Comparison of ENCODE assay signal across 9 cellular contexts in genomic region chr19:46009530-46010510, GRCh38. TPM values are rescaled to one million over a fixed set of nuclear protein-coding genes. Genes with fewer than 3 reads are reported as not detected.
DNase-seq lines count a peak whose midpoint lies in the region; FAIRE-seq and TF ChIP-seq lines count a peak whose summit lies in the region.
"Had no signal": no experiment of that assay in that cellular context is flagged by ENCODE, and none has a peak within 500 bp of the region (broad histone marks: within the 10 kb centered on the region; RNA-seq: fewer than 3 reads in every experiment).

No MANE protein-coding gene starts in this region.

- no peak for FAIRE-seq in kidney (lab: Jason Lieb, UNC)
- FAIRE-seq: A204.1 had no signal

- H3K36me3 ChIP-seq in WERI-Rb-1 (no peaks in the 10 kb centered on the region), breast epithelium (no peaks in the 10 kb centered on the region), kidney (ENCODE audit: control insufficient read depth in 1 of 2, insufficient read depth in 2 of 2, low read length in 2 of 2) (no peaks in the 10 kb centered on the region)

- intact Hi-C loops in breast epithelium (cut with DNase I; ENCODE audit: low total_unique reads) (loop anchor here (2.0 kb wide), 1 partner anchor 121 kb away; no protein-coding TSS in a partner anchor), kidney (cut with DNase I) (no loop called here)

- peak; percentile 69 for TF ChIP-seq CTCF in WERI-Rb-1 (IDR thresholded peaks at IDR 0.05; ENCODE audit: low read depth, low read length)
- TF ChIP-seq CTCF in breast epithelium (IDR thresholded peaks at IDR 0.05) = peak; percentile 68 to 84 (median 81)
- TF ChIP-seq CTCF in kidney (IDR thresholded peaks at IDR 0.05; ENCODE audit: borderline replicate concordance, extremely low read depth, insufficient read depth) = peak; percentile 66

- H3K9me3 ChIP-seq in WERI-Rb-1 (ENCODE audit: severe bottlenecking) (no peaks in the 10 kb centered on the region), breast epithelium (no peaks in the 10 kb centered on the region), kidney (ENCODE audit: control insufficient read depth in 1 of 2, low read length in 2 of 2) (no peaks in the 10 kb centered on the region)

- H3K4me3 ChIP-seq in WERI-Rb-1 (ENCODE audit: low read depth, low read length) (no peak overlapping the region), breast epithelium (no peak overlapping the region), kidney (ENCODE audit: low read length in 2 of 2) (no peak overlapping the region)

- DNase-seq in DMS153 treated with DMSO at 0.1 percent for 48 hours (lab: John Stamatoyannopoulos, UW; ENCODE audit: unreplicated experiment) (peak; percentile 34), DMS153 (lab: John Stamatoyannopoulos, UW) (no peak), NCI-H1694 treated with DMSO at 0.1 percent for 48 hours (lab: John Stamatoyannopoulos, UW) (peak; percentile 59), WERI-Rb-1 (peak; percentile 79), breast epithelium (ENCODE audit: low spot score in 2 of 2) (no peak), kidney (peak; percentile 80), SKM-1 (lab: John Stamatoyannopoulos, UW; ENCODE audit: unreplicated experiment) (no peak)
- DNase-seq in stimulated activated CD4-positive, alpha-beta T cell treated with anti-CD3 and anti-CD28 coated beads, Interleukin-2, amount 100 ng/mL, for 24 hours = peak; percentile 74 to 77

- H3K9ac ChIP-seq in kidney (ENCODE audit: low read length in 2 of 2) = no peak overlapping the region

- H3K27ac ChIP-seq in WERI-Rb-1 = no peak overlapping the region; the same call in 1 of the 2 replicates
- H3K27ac ChIP-seq in breast epithelium = no peak overlapping the region
- no peak overlapping the region for H3K27ac ChIP-seq in kidney (ENCODE audit: low read depth in 2 of 2, low read length in 2 of 2)

- no peak for TF ChIP-seq POLR2A in breast epithelium (IDR thresholded peaks at IDR 0.05)

- peaks cover 0 to under 1% of the 10 kb centered on the region in 2 donors for H3K4me1 ChIP-seq in breast epithelium
- H3K4me1 ChIP-seq in kidney (ENCODE audit: control insufficient read depth in 1 of 2, insufficient read depth in 1 of 2, low read depth in 1 of 2, low read length in 2 of 2) = peaks cover 0 to 4% of the 10 kb centered on the region in 2 donors

- H3K27me3 ChIP-seq in WERI-Rb-1 (ENCODE audit: insufficient read depth, low read depth, severe bottlenecking) = no peaks in the 10 kb centered on the region
- no peaks in the 10 kb centered on the region for H3K27me3 ChIP-seq in breast epithelium

RNA-seq across cellular contexts. Expression of gene PGLYRP1, which starts 13.0 kb away (rescaled TPM):
- total RNA-seq in breast epithelium = not detected
- not detected for total RNA-seq in kidney
- not detected for polyA plus RNA-seq in kidney (ENCODE audit: insufficient read depth, low read depth, low replicate concordance)

RNA-seq across cellular contexts. Expression of gene CCDC61, which starts 14.6 kb away (rescaled TPM):
- total RNA-seq in breast epithelium (1 to 10 TPM; 7.0 to 8.8 (median 8.3) TPM), kidney (22.2 TPM)
- 17.8 TPM for polyA plus RNA-seq in kidney (ENCODE audit: insufficient read depth, low read depth, low replicate concordance)

RNA-seq across cellular contexts. Expression of gene IGFL4, which starts 31.0 kb away (rescaled TPM):
- total RNA-seq in breast epithelium = not detected
- not detected for total RNA-seq in kidney
- not detected for polyA plus RNA-seq in kidney (ENCODE audit: insufficient read depth, low read depth, low replicate concordance)

RNA-seq across cellular contexts. Expression of gene NOVA2, which starts 36.2 kb away (rescaled TPM):
- total RNA-seq in breast epithelium (1 to 10 TPM in 2 of 3 donors, under 1 TPM in 1; 0.59 to 3.6 (median 1.1) TPM), kidney (8.5 TPM)
- 0.95 TPM for polyA plus RNA-seq in kidney (ENCODE audit: insufficient read depth, low read depth, low replicate concordance)

Comparison
In these comparisons a context has a peak if more than half of its experiments do, and no peak if none do; other contexts are left out.
1. DNase-seq: peak in DMS153 treated with DMSO at 0.1 percent for 48 hours (single experiment), NCI-H1694 treated with DMSO at 0.1 percent for 48 hours (single experiment), WERI-Rb-1 (single experiment), kidney (single experiment) and stimulated activated CD4-positive, alpha-beta T cell treated with anti-CD3 and anti-CD28 coated beads, Interleukin-2, amount 100 ng/mL, for 24 hours (2 of 2); none in DMS153 (single experiment), breast epithelium (0 of 2) and SKM-1 (single experiment).
2. Peak in every context shown above with its lines, with median percentiles within 50 percentile points of each other: CTCF ChIP-seq.